In the genomic region with DNA sequence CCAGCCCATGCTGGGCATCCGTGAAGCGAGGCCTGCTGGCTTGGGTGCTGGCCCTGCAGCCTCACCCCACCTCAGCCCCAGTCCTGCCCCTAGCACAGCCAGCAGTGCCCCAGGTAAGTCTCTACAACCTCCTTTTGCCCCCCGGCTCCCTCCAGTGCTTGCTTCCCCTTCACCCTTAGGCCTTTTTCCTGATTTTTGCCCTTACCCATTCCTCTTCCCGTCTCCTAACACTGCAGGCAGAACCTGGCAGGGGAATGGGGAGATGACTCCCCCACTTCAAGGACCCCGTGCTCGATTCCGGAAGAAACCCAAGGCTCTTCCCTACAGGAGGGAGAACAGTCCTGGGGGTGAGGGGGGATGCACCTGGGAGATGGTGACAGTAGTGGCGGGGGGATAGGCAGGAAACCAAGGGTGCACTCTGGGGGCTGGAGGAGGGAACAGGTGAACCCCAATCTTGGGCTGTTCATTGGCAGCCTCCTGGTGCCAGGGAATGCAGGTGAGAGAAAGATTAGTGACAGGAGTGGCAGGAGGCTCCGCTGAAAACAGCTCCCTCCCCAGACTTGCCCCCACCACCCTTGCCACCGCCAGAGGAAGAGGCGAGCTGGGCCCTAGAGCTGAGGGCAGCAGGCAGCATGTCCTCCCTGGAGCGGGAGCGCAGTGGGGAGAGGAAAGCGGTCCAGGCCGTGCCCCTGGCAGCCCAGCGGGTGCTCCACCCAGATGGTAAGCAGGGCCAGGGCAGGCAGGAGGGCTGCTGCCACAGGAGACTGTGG, we compare ENCODE assay signal across 18 cellular contexts. TPM values are rescaled to one million over a fixed set of nuclear protein-coding genes. Genes with fewer than 3 reads are reported as not detected.
DNase-seq lines count a peak whose midpoint lies in the region; ATAC-seq and TF ChIP-seq lines count a peak whose summit lies in the region.
"Had no signal": no experiment of that assay in that cellular context is flagged by ENCODE, and none has a peak within 500 bp of the region (broad histone marks: within the 10 kb centered on the region; RNA-seq: fewer than 3 reads in every experiment).

No MANE protein-coding gene starts in this region.

- TF ChIP-seq CTCF in C4-2B (conservative IDR thresholded peaks at IDR 0.05) (no peak), Panc1 (IDR thresholded peaks at IDR 0.05) (no peak), right lobe of liver (IDR thresholded peaks at IDR 0.05) (no peak), upper lobe of left lung (IDR thresholded peaks at IDR 0.05) (no peak)

- TF ChIP-seq POLR2A in right lobe of liver (IDR thresholded peaks at IDR 0.05) (no peak), upper lobe of left lung (IDR thresholded peaks at IDR 0.05) (no peak)

- TF ChIP-seq EP300 in upper lobe of left lung (IDR thresholded peaks at IDR 0.05): no peak

- H3K9me3 Mint-ChIP-seq in stimulated activated memory B cell treated with anti-CD40 and anti-IgM and Interleukin-4, amounts not matched to agents 10 μg/mL and 1 μg/mL and 100 μg/mL, for 72 hours: no peaks in the 10 kb centered on the region
- H3K9me3 Mint-ChIP-seq: CD8-positive, alpha-beta T cell had no signal

- H3K27ac Mint-ChIP-seq in stimulated activated memory B cell treated with anti-CD40 and anti-IgM and Interleukin-4, amounts not matched to agents 10 μg/mL and 1 μg/mL and 100 μg/mL, for 72 hours: no peak overlapping the region
- H3K27ac Mint-ChIP-seq: CD8-positive, alpha-beta T cell had no signal

- POLR2A ChIA-PET in Panc1 (lab: Charles Lee): no interaction called here

- CTCF ChIA-PET in Panc1 (lab: Charles Lee): no interaction called here

- H3K27me3 ChIP-seq in Panc1 (ENCODE audit: control insufficient read depth, insufficient read depth, low read length) (no peaks in the 10 kb centered on the region), right lobe of liver (no peaks in the 10 kb centered on the region), upper lobe of left lung (no peaks in the 10 kb centered on the region)

- H3K27me3 Mint-ChIP-seq in stimulated activated memory B cell treated with anti-CD40 and anti-IgM and Interleukin-4, amounts not matched to agents 10 μg/mL and 1 μg/mL and 100 μg/mL, for 72 hours: peaks cover 71% of the 10 kb centered on the region

- H3K36me3 Mint-ChIP-seq in stimulated activated memory B cell treated with anti-CD40 and anti-IgM and Interleukin-4, amounts not matched to agents 10 μg/mL and 1 μg/mL and 100 μg/mL, for 72 hours: no peaks in the 10 kb centered on the region
- H3K36me3 Mint-ChIP-seq: CD8-positive, alpha-beta T cell had no signal

- TSS peak; percentile 54 for BruUV-seq in Panc1 (replicated peaks; lab: Mats Ljungman, UMichigan)

- DNase-seq in Panc1 (ENCODE audit: low read depth, low spot score): no peak
- peak in 2 of 3 donors; percentile 42 to 49 for DNase-seq in right lobe of liver
- peak; percentile 16 to 81 for DNase-seq in upper lobe of left lung
- DNase-seq in NCI-H2029 treated with DMSO at 0.1 percent for 48 hours (lab: John Stamatoyannopoulos, UW): no peak
- DNase-seq: CD8-positive, alpha-beta T cell; DMS79; MV-4-11; NCI-H1436; NCI-H2029; NCI-H2171 treated with DMSO at 0.1 percent for 48 hours; NCI-H510A; NCI-H82; PC-9 had no signal

- ATAC-seq in Panc1 (no peak), right lobe of liver (no peak), upper lobe of left lung (ENCODE audit: low FRiP score in 2 of 2) (no peak), HG03159 (IDR thresholded peaks at IDR 0.05; ENCODE audit: unreplicated experiment) (no peak)
- ATAC-seq in stimulated activated memory B cell treated with anti-CD40 and anti-IgM and Interleukin-4, amounts not matched to agents 10 μg/mL and 1 μg/mL and 100 μg/mL, for 72 hours: no peak
- ATAC-seq: CD8-positive, alpha-beta T cell had no signal

- H3K4me1 ChIP-seq in Panc1 (ENCODE audit: control insufficient read depth, insufficient read depth, low read length): peaks cover 8% of the 10 kb centered on the region
- H3K4me1 ChIP-seq in right lobe of liver: peaks cover 0 to 21% (median 6%) of the 10 kb centered on the region in 4 donors
- peaks cover 33 to 42% (median 40%) of the 10 kb centered on the region in 4 donors for H3K4me1 ChIP-seq in upper lobe of left lung

- H3K4me1 Mint-ChIP-seq in stimulated activated memory B cell treated with anti-CD40 and anti-IgM and Interleukin-4, amounts not matched to agents 10 μg/mL and 1 μg/mL and 100 μg/mL, for 72 hours: peaks cover 19% of the 10 kb centered on the region

- 82% methylated on average over 13 of the region's 16 CpGs for WGBS in right lobe of liver (ENCODE audit: insufficient coverage, low coverage, low lambda C conversion rate, missing lambda C conversion rate)
- WGBS in upper lobe of left lung, 2 donors: 82 to 87% methylated on average over 16 of the region's 16 CpGs

- no peaks in the 10 kb centered on the region for H3K9me3 ChIP-seq in Panc1 (ENCODE audit: control insufficient read depth, insufficient read depth, low read depth, low read length)
- no peaks in the 10 kb centered on the region for H3K9me3 ChIP-seq in right lobe of liver
- no peaks in the 10 kb centered on the region for H3K9me3 ChIP-seq in upper lobe of left lung
- H3K9me3 ChIP-seq: HAP-1, SK-N-SH had no signal

- intact Hi-C loops in Panc1 (cut with micrococcal nuclease; ENCODE audit: unreplicated experiment) (no loop called here), right lobe of liver (cut with DNase I) (no loop called here)

- H3K4me3 ChIP-seq in Panc1 (ENCODE audit: low read depth in 2 of 2, low read length in 2 of 2): no peak overlapping the region
- H3K4me3 ChIP-seq in right lobe of liver: no peak overlapping the region
- no peak overlapping the region for H3K4me3 ChIP-seq in upper lobe of left lung
- H3K4me3 ChIP-seq: HAP-1, PC-9 had no signal

- no peak overlapping the region for H3K4me3 Mint-ChIP-seq in stimulated activated memory B cell treated with anti-CD40 and anti-IgM and Interleukin-4, amounts not matched to agents 10 μg/mL and 1 μg/mL and 100 μg/mL, for 72 hours
- H3K4me3 Mint-ChIP-seq: CD8-positive, alpha-beta T cell had no signal

- in situ Hi-C loops in Panc1 (cut with HindIII; ENCODE audit: low pct_unique_long_range_greater_than_20kb, low sequenced_read_pairs): no loop called here

- H3K27ac ChIP-seq in C4-2B (peak overlapping the region; percentile 9; the same call in 1 of the 2 replicates), Panc1 (ENCODE audit: low read length) (no peak overlapping the region), right lobe of liver (no peak overlapping the region), upper lobe of left lung (peak overlapping the region in 2 of 4 donors; percentile 78 to 83)
- H3K27ac ChIP-seq: PC-9 had no signal

- H3K36me3 ChIP-seq in Panc1 (ENCODE audit: control insufficient read depth, insufficient read depth, low read length) (no peaks in the 10 kb centered on the region), right lobe of liver (no peaks in the 10 kb centered on the region), upper lobe of left lung (peaks cover 0 to 3% (median 0%) of the 10 kb centered on the region in 4 donors)
- H3K36me3 ChIP-seq: HAP-1 had no signal

RNA-seq across cellular contexts. Expression of a gene that starts 14.2 kb away (rescaled TPM):
- 12.0 TPM for total RNA-seq in Panc1 (2021; ENCODE audit: unreplicated experiment)
- 15.7 TPM for polyA plus RNA-seq in Panc1 (2012; ENCODE audit: insufficient read length)
- 1 to 10 TPM in 5 of 6 experiments, under 1 TPM in 1; 0.80 to 3.6 (median 1.8) TPM for total RNA-seq in right lobe of liver
- 10 to 100 TPM in 2 of 6 donors, 1 to 10 TPM in 4; 6.4 to 40.9 (median 7.5) TPM for total RNA-seq in upper lobe of left lung

RNA-seq across cellular contexts. Expression of a gene that starts 18.3 kb away (rescaled TPM):
- total RNA-seq in Panc1 (2021; ENCODE audit: unreplicated experiment) (0.26 TPM), right lobe of liver (10 to 100 TPM in 3 of 6 experiments, 1 to 10 TPM in 3; 3.6 to 18.8 (median 9.0) TPM), upper lobe of left lung (100 to 1,000 TPM in 2 of 6 donors, 10 to 100 TPM in 4; 17.3 to 111 (median 50.2) TPM)
- polyA plus RNA-seq in Panc1 (2012; ENCODE audit: insufficient read length): not detected
- total RNA-seq: CD8-positive, alpha-beta T cell; PC-9 had no signal

RNA-seq across cellular contexts. Expression of a gene that starts 39.6 kb away (rescaled TPM):
- total RNA-seq in Panc1 (2021; ENCODE audit: unreplicated experiment): not detected
- not detected for polyA plus RNA-seq in Panc1 (2012; ENCODE audit: insufficient read length)
- total RNA-seq in right lobe of liver: under 1 TPM in 1 of 6 experiments, not detected in 5; 0.18 TPM
- not detected for total RNA-seq in upper lobe of left lung
- total RNA-seq: CD8-positive, alpha-beta T cell; PC-9 had no signal
- polyA plus RNA-seq: SK-N-SH had no signal

RNA-seq across cellular contexts. Expression of a gene that starts 56.4 kb away (rescaled TPM):
- total RNA-seq in Panc1 (2021; ENCODE audit: unreplicated experiment) (not detected), right lobe of liver (10 to 100 TPM in 1 of 6 experiments, 1 to 10 TPM in 4, under 1 TPM in 1; 0.30 to 30.8 (median 2.3) TPM), upper lobe of left lung (under 1 TPM in 1 of 6 donors, not detected in 5; 0.14 TPM)
- not detected for polyA plus RNA-seq in Panc1 (2012; ENCODE audit: insufficient read length)
- total RNA-seq: CD8-positive, alpha-beta T cell; PC-9 had no signal
- polyA plus RNA-seq: SK-N-SH had no signal

Comparison
In these comparisons a context has a peak if more than half of its experiments do, and no peak if none do; other contexts are left out.
1. DNase-seq: peak in right lobe of liver (2 of 3) and upper lobe of left lung (2 of 2); none in Panc1 (single experiment) and NCI-H2029 treated with DMSO at 0.1 percent for 48 hours (single experiment).